ENCODE assay signal across 1 cellular context in the genomic region with DNA sequence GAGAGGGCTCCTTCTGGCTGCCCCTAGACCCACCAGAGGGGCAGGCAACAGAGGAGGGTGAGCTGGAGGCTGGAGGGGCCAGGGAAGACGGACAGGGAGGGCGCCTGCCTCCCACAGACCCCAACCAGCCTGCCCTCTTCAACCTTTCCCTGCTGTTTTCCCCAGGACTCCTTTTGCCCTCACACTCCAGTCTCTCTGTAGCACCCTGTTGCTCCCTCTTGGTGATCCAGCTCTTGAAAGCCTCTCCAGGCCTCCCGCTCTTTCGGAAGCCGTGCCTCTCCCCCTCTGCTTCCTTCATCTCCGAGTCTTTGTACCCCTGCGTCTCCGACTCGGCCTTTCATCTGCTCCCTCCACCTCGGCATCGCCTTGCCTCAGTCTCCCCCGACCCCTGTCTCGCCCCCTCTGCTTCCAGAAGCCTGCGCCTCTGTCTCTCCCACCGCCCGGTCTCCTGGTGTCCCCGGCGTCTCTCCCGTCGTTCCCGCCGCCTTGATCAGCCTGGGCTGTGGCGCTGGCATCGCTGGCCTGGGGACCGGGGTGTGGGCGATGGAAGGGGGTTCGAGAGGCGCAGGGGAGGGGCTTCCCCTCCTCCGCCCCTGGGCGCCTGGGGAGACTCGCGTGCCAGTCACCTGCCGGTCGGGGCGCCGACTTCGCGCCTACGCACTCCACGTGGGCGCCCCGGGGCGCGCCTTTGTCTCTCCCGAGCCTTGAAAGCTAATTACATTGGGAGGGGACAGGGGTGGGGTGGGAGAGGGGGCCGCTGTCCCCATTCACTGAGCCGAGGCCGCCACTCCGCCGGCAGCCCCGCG.
A peak's percentile ranks its signal among the peaks of the same experiment; 100 is the strongest.
TF ChIP-seq lines count a peak whose summit lies in the region.

No MANE protein-coding gene starts in this region.

TF ChIP-seq in WTC11, 78 proteins besides CTCF, POLR2A, EP300 and RAD21 (continues in another document):
- TF ChIP-seq, protein P1, sequence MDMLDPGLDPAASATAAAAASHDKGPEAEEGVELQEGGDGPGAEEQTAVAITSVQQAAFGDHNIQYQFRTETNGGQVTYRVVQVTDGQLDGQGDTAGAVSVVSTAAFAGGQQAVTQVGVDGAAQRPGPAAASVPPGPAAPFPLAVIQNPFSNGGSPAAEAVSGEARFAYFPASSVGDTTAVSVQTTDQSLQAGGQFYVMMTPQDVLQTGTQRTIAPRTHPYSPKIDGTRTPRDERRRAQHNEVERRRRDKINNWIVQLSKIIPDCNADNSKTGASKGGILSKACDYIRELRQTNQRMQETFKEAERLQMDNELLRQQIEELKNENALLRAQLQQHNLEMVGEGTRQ (CRISPR knock-in tag; IDR thresholded peaks at IDR 0.05) = no peak
- TF ChIP-seq JAZF1 (CRISPR knock-in tag; IDR thresholded peaks at IDR 0.05) (no peak), NFE2L1 (CRISPR knock-in tag; IDR thresholded peaks at IDR 0.05) (no peak), ZNF121 (CRISPR knock-in tag; IDR thresholded peaks at IDR 0.05) (no peak), ZNF317 (CRISPR knock-in tag; IDR thresholded peaks at IDR 0.05; ENCODE audit: borderline replicate concordance, low read depth) (no peak), NFYB (CRISPR knock-in tag; conservative IDR thresholded peaks at IDR 0.05; ENCODE audit: low read depth) (no peak), ZNF263 (CRISPR knock-in tag; IDR thresholded peaks at IDR 0.05; ENCODE audit: low read depth) (no peak; the same call in 1 of the 2 replicates), ZNF423 (CRISPR knock-in tag; IDR thresholded peaks at IDR 0.05) (no peak), JUN (CRISPR knock-in tag; IDR thresholded peaks at IDR 0.05) (no peak), TCF7 (CRISPR knock-in tag; IDR thresholded peaks at IDR 0.05; ENCODE audit: low read depth) (no peak), KAT7 (CRISPR knock-in tag; IDR thresholded peaks at IDR 0.05; ENCODE audit: borderline replicate concordance) (no peak), ZNF416 (CRISPR knock-in tag; IDR thresholded peaks at IDR 0.05) (no peak), RELA (CRISPR knock-in tag; IDR thresholded peaks at IDR 0.05; ENCODE audit: borderline replicate concordance) (no peak), ZNF671 (CRISPR knock-in tag; IDR thresholded peaks at IDR 0.05) (no peak), ZNF138 (CRISPR knock-in tag; conservative IDR thresholded peaks at IDR 0.05) (no peak), ESRRA (CRISPR knock-in tag; IDR thresholded peaks at IDR 0.05; ENCODE audit: borderline replicate concordance) (no peak), ZNF232 (CRISPR knock-in tag; IDR thresholded peaks at IDR 0.05) (0 out of 2 replicates have a peak, but pooled peaks have one; percentile 31), CBFB (CRISPR knock-in tag; IDR thresholded peaks at IDR 0.05; ENCODE audit: low read depth) (no peak), IRF2 (CRISPR knock-in tag; IDR thresholded peaks at IDR 0.05; ENCODE audit: borderline replicate concordance, low read depth) (no peak), GTF2I (CRISPR knock-in tag; conservative IDR thresholded peaks at IDR 0.05) (no peak), MXD4 (CRISPR knock-in tag; IDR thresholded peaks at IDR 0.05; ENCODE audit: borderline replicate concordance) (no peak), NR2C2 (CRISPR knock-in tag; IDR thresholded peaks at IDR 0.05) (no peak), GABPB1 (CRISPR knock-in tag; IDR thresholded peaks at IDR 0.05) (no peak), SMAD3 (CRISPR knock-in tag; IDR thresholded peaks at IDR 0.05; ENCODE audit: borderline replicate concordance) (no peak), GRHL2 (CRISPR knock-in tag; IDR thresholded peaks at IDR 0.05; ENCODE audit: insufficient replicate concordance, severe bottlenecking) (no peak)
- TF ChIP-seq, protein P2, sequence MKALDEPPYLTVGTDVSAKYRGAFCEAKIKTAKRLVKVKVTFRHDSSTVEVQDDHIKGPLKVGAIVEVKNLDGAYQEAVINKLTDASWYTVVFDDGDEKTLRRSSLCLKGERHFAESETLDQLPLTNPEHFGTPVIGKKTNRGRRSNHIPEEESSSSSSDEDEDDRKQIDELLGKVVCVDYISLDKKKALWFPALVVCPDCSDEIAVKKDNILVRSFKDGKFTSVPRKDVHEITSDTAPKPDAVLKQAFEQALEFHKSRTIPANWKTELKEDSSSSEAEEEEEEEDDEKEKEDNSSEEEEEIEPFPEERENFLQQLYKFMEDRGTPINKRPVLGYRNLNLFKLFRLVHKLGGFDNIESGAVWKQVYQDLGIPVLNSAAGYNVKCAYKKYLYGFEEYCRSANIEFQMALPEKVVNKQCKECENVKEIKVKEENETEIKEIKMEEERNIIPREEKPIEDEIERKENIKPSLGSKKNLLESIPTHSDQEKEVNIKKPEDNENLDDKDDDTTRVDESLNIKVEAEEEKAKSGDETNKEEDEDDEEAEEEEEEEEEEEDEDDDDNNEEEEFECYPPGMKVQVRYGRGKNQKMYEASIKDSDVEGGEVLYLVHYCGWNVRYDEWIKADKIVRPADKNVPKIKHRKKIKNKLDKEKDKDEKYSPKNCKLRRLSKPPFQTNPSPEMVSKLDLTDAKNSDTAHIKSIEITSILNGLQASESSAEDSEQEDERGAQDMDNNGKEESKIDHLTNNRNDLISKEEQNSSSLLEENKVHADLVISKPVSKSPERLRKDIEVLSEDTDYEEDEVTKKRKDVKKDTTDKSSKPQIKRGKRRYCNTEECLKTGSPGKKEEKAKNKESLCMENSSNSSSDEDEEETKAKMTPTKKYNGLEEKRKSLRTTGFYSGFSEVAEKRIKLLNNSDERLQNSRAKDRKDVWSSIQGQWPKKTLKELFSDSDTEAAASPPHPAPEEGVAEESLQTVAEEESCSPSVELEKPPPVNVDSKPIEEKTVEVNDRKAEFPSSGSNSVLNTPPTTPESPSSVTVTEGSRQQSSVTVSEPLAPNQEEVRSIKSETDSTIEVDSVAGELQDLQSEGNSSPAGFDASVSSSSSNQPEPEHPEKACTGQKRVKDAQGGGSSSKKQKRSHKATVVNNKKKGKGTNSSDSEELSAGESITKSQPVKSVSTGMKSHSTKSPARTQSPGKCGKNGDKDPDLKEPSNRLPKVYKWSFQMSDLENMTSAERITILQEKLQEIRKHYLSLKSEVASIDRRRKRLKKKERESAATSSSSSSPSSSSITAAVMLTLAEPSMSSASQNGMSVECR (CRISPR knock-in tag; IDR thresholded peaks at IDR 0.05; ENCODE audit: borderline replicate concordance) = no peak
- TF ChIP-seq, protein P3, sequence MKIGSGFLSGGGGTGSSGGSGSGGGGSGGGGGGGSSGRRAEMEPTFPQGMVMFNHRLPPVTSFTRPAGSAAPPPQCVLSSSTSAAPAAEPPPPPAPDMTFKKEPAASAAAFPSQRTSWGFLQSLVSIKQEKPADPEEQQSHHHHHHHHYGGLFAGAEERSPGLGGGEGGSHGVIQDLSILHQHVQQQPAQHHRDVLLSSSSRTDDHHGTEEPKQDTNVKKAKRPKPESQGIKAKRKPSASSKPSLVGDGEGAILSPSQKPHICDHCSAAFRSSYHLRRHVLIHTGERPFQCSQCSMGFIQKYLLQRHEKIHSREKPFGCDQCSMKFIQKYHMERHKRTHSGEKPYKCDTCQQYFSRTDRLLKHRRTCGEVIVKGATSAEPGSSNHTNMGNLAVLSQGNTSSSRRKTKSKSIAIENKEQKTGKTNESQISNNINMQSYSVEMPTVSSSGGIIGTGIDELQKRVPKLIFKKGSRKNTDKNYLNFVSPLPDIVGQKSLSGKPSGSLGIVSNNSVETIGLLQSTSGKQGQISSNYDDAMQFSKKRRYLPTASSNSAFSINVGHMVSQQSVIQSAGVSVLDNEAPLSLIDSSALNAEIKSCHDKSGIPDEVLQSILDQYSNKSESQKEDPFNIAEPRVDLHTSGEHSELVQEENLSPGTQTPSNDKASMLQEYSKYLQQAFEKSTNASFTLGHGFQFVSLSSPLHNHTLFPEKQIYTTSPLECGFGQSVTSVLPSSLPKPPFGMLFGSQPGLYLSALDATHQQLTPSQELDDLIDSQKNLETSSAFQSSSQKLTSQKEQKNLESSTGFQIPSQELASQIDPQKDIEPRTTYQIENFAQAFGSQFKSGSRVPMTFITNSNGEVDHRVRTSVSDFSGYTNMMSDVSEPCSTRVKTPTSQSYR (CRISPR knock-in tag; IDR thresholded peaks at IDR 0.05) = 0 out of 2 replicates have a peak, but pooled peaks have one; percentile 28
- TF ChIP-seq, protein P4, sequence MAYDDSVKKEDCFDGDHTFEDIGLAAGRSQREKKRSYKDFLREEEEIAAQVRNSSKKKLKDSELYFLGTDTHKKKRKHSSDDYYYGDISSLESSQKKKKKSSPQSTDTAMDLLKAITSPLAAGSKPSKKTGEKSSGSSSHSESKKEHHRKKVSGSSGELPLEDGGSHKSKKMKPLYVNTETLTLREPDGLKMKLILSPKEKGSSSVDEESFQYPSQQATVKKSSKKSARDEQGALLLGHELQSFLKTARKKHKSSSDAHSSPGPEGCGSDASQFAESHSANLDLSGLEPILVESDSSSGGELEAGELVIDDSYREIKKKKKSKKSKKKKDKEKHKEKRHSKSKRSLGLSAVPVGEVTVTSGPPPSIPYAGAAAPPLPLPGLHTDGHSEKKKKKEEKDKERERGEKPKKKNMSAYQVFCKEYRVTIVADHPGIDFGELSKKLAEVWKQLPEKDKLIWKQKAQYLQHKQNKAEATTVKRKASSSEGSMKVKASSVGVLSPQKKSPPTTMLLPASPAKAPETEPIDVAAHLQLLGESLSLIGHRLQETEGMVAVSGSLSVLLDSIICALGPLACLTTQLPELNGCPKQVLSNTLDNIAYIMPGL (CRISPR knock-in tag; IDR thresholded peaks at IDR 0.05) = 0 out of 2 replicates have a peak, but pooled peaks have one; percentile 22
- TF ChIP-seq, protein P5, sequence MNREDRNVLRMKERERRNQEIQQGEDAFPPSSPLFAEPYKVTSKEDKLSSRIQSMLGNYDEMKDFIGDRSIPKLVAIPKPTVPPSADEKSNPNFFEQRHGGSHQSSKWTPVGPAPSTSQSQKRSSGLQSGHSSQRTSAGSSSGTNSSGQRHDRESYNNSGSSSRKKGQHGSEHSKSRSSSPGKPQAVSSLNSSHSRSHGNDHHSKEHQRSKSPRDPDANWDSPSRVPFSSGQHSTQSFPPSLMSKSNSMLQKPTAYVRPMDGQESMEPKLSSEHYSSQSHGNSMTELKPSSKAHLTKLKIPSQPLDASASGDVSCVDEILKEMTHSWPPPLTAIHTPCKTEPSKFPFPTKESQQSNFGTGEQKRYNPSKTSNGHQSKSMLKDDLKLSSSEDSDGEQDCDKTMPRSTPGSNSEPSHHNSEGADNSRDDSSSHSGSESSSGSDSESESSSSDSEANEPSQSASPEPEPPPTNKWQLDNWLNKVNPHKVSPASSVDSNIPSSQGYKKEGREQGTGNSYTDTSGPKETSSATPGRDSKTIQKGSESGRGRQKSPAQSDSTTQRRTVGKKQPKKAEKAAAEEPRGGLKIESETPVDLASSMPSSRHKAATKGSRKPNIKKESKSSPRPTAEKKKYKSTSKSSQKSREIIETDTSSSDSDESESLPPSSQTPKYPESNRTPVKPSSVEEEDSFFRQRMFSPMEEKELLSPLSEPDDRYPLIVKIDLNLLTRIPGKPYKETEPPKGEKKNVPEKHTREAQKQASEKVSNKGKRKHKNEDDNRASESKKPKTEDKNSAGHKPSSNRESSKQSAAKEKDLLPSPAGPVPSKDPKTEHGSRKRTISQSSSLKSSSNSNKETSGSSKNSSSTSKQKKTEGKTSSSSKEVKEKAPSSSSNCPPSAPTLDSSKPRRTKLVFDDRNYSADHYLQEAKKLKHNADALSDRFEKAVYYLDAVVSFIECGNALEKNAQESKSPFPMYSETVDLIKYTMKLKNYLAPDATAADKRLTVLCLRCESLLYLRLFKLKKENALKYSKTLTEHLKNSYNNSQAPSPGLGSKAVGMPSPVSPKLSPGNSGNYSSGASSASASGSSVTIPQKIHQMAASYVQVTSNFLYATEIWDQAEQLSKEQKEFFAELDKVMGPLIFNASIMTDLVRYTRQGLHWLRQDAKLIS (CRISPR knock-in tag; IDR thresholded peaks at IDR 0.05; ENCODE audit: borderline replicate concordance) = no peak
- TF ChIP-seq, protein P6, sequence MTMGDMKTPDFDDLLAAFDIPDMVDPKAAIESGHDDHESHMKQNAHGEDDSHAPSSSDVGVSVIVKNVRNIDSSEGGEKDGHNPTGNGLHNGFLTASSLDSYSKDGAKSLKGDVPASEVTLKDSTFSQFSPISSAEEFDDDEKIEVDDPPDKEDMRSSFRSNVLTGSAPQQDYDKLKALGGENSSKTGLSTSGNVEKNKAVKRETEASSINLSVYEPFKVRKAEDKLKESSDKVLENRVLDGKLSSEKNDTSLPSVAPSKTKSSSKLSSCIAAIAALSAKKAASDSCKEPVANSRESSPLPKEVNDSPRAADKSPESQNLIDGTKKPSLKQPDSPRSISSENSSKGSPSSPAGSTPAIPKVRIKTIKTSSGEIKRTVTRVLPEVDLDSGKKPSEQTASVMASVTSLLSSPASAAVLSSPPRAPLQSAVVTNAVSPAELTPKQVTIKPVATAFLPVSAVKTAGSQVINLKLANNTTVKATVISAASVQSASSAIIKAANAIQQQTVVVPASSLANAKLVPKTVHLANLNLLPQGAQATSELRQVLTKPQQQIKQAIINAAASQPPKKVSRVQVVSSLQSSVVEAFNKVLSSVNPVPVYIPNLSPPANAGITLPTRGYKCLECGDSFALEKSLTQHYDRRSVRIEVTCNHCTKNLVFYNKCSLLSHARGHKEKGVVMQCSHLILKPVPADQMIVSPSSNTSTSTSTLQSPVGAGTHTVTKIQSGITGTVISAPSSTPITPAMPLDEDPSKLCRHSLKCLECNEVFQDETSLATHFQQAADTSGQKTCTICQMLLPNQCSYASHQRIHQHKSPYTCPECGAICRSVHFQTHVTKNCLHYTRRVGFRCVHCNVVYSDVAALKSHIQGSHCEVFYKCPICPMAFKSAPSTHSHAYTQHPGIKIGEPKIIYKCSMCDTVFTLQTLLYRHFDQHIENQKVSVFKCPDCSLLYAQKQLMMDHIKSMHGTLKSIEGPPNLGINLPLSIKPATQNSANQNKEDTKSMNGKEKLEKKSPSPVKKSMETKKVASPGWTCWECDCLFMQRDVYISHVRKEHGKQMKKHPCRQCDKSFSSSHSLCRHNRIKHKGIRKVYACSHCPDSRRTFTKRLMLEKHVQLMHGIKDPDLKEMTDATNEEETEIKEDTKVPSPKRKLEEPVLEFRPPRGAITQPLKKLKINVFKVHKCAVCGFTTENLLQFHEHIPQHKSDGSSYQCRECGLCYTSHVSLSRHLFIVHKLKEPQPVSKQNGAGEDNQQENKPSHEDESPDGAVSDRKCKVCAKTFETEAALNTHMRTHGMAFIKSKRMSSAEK (CRISPR knock-in tag; IDR thresholded peaks at IDR 0.05; ENCODE audit: borderline replicate concordance) = no peak
- TF ChIP-seq, protein P7, sequence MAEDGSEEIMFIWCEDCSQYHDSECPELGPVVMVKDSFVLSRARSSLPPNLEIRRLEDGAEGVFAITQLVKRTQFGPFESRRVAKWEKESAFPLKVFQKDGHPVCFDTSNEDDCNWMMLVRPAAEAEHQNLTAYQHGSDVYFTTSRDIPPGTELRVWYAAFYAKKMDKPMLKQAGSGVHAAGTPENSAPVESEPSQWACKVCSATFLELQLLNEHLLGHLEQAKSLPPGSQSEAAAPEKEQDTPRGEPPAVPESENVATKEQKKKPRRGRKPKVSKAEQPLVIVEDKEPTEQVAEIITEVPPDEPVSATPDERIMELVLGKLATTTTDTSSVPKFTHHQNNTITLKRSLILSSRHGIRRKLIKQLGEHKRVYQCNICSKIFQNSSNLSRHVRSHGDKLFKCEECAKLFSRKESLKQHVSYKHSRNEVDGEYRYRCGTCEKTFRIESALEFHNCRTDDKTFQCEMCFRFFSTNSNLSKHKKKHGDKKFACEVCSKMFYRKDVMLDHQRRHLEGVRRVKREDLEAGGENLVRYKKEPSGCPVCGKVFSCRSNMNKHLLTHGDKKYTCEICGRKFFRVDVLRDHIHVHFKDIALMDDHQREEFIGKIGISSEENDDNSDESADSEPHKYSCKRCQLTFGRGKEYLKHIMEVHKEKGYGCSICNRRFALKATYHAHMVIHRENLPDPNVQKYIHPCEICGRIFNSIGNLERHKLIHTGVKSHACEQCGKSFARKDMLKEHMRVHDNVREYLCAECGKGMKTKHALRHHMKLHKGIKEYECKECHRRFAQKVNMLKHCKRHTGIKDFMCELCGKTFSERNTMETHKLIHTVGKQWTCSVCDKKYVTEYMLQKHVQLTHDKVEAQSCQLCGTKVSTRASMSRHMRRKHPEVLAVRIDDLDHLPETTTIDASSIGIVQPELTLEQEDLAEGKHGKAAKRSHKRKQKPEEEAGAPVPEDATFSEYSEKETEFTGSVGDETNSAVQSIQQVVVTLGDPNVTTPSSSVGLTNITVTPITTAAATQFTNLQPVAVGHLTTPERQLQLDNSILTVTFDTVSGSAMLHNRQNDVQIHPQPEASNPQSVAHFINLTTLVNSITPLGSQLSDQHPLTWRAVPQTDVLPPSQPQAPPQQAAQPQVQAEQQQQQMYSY (CRISPR knock-in tag; IDR thresholded peaks at IDR 0.05) = 0 out of 2 replicates have a peak, but pooled peaks have one; percentile 17
